ENCODE assay signal across 25 cellular contexts in the genomic region with DNA sequence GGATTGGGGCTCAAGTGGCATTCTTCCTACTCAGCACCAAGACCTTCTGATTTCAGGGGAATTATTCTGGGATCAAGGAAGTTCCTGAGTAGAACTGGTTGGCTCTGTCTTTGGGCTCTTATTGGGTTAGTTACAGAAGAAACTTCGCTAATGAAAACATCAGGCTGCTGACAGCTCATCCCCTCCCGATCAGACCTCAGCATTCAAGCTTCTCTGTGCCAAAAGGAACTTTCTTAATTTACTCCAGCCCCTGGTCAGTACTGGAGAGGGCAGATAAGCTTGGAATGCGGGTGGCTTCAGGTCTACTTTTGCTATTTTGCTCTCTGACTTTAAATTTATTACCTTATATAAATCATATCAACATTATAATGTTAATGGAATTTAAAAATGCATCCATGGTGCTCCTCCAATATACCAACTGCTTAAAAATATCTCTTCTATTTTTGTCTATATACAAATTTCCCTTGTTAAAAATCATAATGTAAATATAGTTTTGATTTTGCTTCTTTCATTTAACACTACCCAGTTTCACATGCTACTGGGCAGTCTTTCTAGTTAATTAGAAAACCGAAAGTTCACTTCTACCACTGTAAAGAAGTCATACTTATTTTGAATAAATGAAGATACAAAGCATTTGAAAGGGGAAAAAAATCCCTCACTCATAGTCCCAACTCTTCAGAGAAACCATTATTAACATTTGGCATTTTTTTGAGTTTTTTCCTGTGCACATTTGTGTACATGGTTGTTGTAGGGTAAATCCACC. TPM values are rescaled to one million over a fixed set of nuclear protein-coding genes. Genes with fewer than 3 reads are reported as not detected.
DNase-seq lines count a peak whose midpoint lies in the region; ATAC-seq and TF ChIP-seq lines count a peak whose summit lies in the region.
"Had no signal": no experiment of that assay in that cellular context is flagged by ENCODE, and none has a peak within 500 bp of the region (broad histone marks: within the 10 kb centered on the region; RNA-seq: fewer than 3 reads in every experiment).

No MANE protein-coding gene starts in this region.

- H3K27ac ChIP-seq in tibial artery (no peak overlapping the region), hepatocyte (no peak overlapping the region)
- H3K27ac ChIP-seq: breast epithelium, foreskin keratinocyte, HL-60, upper lobe of right lung had no signal

- H3K4me2 ChIP-seq in hepatocyte = no peak overlapping the region

- WGBS in hepatocyte (ENCODE audit: low lambda C conversion rate, missing lambda C conversion rate) = 61% methylated on average over 4 of the region's 4 CpGs

- H3K4me3 ChIP-seq in fibroblast of pulmonary artery (replicated peaks; ENCODE audit: low read depth, low read length) (no peak overlapping the region), mucosa of descending colon (no peak overlapping the region), tibial artery (no peak overlapping the region), hepatocyte (no peak overlapping the region)
- H3K4me3 ChIP-seq: breast epithelium, upper lobe of right lung had no signal

- no peaks in the 10 kb centered on the region for H3K4me1 ChIP-seq in mucosa of descending colon (ENCODE audit: low read depth)
- peaks cover 0 to 19% (median 11%) of the 10 kb centered on the region in 4 donors for H3K4me1 ChIP-seq in tibial artery
- no peaks in the 10 kb centered on the region for H3K4me1 ChIP-seq in hepatocyte (ENCODE audit: insufficient read depth)
- H3K4me1 ChIP-seq: breast epithelium, foreskin keratinocyte, upper lobe of right lung had no signal

- H3K27me3 ChIP-seq in tibial artery (no peaks in the 10 kb centered on the region), hepatocyte (no peaks in the 10 kb centered on the region)
- H3K27me3 ChIP-seq: breast epithelium, foreskin keratinocyte, upper lobe of right lung had no signal

- H4K20me1 ChIP-seq in hepatocyte (ENCODE audit: insufficient read depth, poor library complexity, severe bottlenecking) = no peaks in the 10 kb centered on the region

- H3K36me3 ChIP-seq in mucosa of descending colon (ENCODE audit: low read depth) = no peaks in the 10 kb centered on the region
- no peaks in the 10 kb centered on the region for H3K36me3 ChIP-seq in tibial artery
- no peaks in the 10 kb centered on the region for H3K36me3 ChIP-seq in hepatocyte (replicated peaks; ENCODE audit: insufficient read depth, low read depth)
- H3K36me3 ChIP-seq: breast epithelium, upper lobe of right lung had no signal

- no peaks in the 10 kb centered on the region for H3K9me3 ChIP-seq in mucosa of descending colon
- no peaks in the 10 kb centered on the region for H3K9me3 ChIP-seq in tibial artery
- H3K9me3 ChIP-seq in hepatocyte (ENCODE audit: low read depth) = no peaks in the 10 kb centered on the region
- H3K9me3 ChIP-seq: breast epithelium, upper lobe of right lung had no signal

- intact Hi-C loops in mucosa of descending colon (cut with DNase I, micrococcal nuclease) (no loop called here), tibial artery (cut with DNase I; ENCODE audit: low total_unique reads) (no loop called here)

- H3K9me2 ChIP-seq in hepatocyte (replicated peaks; ENCODE audit: insufficient read depth) = no peaks in the 10 kb centered on the region

- peak; percentile 42 for DNase-seq in GM20000 (ENCODE audit: low spot score)
- DNase-seq in fibroblast of pulmonary artery (ENCODE audit: low read depth) = peak; percentile 21
- no peak for DNase-seq in mucosa of descending colon
- no peak for DNase-seq in tibial artery
- DNase-seq in hepatocyte (ENCODE audit: low spot score) = no peak
- DNase-seq: activated CD4-positive, CD25-positive, alpha-beta regulatory T cell treated with anti-CD3 and anti-CD28 coated beads, Interleukin-2, amount 50 U/mL, for 72 hours; DMS79; foreskin keratinocyte; HFFc6; hypothalamus; naive thymus-derived CD8-positive, alpha-beta T cell; NCI-H1436; NCI-H2171; NK-92 treated with Interleukin-12 subunit alpha and Interleukin-12 subunit beta, amount 100 ng/mL, for 24 hours; stimulated activated CD4-positive, alpha-beta T cell treated with anti-CD3 and anti-CD28 coated beads, Interleukin-2, amount 100 ng/mL, for 24 hours; stimulated activated naive CD8-positive, alpha-beta T cell treated with anti-CD3 and anti-CD28 coated beads, Interleukin-15, Interleukin-2, amounts not matched to agents 100 U/mL and 50 U/mL, for 24 hours; upper lobe of right lung had no signal

- no peak overlapping the region for H2AFZ ChIP-seq in hepatocyte

- no peak for TF ChIP-seq CTCF in GM20000 (IDR thresholded peaks at IDR 0.05; ENCODE audit: extremely low read depth, missing control alignments)
- TF ChIP-seq CTCF in fibroblast of pulmonary artery (IDR thresholded peaks at IDR 0.05; ENCODE audit: low read length, missing control alignments) = no peak
- TF ChIP-seq CTCF in mucosa of descending colon (IDR thresholded peaks at IDR 0.05) = no peak
- no peak for TF ChIP-seq CTCF in tibial artery (IDR thresholded peaks at IDR 0.05)
- TF ChIP-seq CTCF in hepatocyte (IDR thresholded peaks at IDR 0.05; ENCODE audit: poor library complexity) = no peak

- ATAC-seq in GM18520 (IDR thresholded peaks at IDR 0.05; ENCODE audit: unreplicated experiment) = peak; percentile 61
- peak; percentile 57 for ATAC-seq in HG03196 (IDR thresholded peaks at IDR 0.05; ENCODE audit: unreplicated experiment)
- ATAC-seq in mucosa of descending colon = no peak
- ATAC-seq in HG03469 (IDR thresholded peaks at IDR 0.05; ENCODE audit: unreplicated experiment) = no peak
- ATAC-seq: foreskin keratinocyte; naive thymus-derived CD8-positive, alpha-beta T cell; stimulated activated naive CD8-positive, alpha-beta T cell treated with anti-CD3 and anti-CD28 coated beads, Interleukin-15, Interleukin-2, amounts not matched to agents 100 U/mL and 50 U/mL, for 24 hours; upper lobe of right lung had no signal

- no peaks in the 10 kb centered on the region for H3K79me2 ChIP-seq in hepatocyte

RNA-seq across cellular contexts. Expression of gene PCARE, which starts 34.4 kb away (rescaled TPM):
- total RNA-seq in mucosa of descending colon (not detected), hepatocyte (0.04 and 2.2 TPM in 2 replicates)
- 0.04 TPM in 1 of 2 replicates, not detected in the other for polyA plus RNA-seq in hepatocyte
- total RNA-seq: activated CD8-positive, alpha-beta memory T cell treated with anti-CD3 and anti-CD28 coated beads for 36 hours; breast epithelium; dermis microvascular lymphatic vessel endothelial cell; foreskin keratinocyte; HFFc6; naive thymus-derived CD8-positive, alpha-beta T cell had no signal
- polyA plus RNA-seq: foreskin keratinocyte; keratinocyte; naive thymus-derived CD8-positive, alpha-beta T cell had no signal

RNA-seq across cellular contexts. Expression of gene TOGARAM2, which starts 58.8 kb away (rescaled TPM):
- total RNA-seq in mucosa of descending colon (1 to 10 TPM in 1 of 3 donors, under 1 TPM in 2; 0.58 to 3.2 (median 0.81) TPM), hepatocyte (0.47 and 0.92 TPM in 2 replicates)
- 1.3 and 2.1 TPM in 2 replicates for polyA plus RNA-seq in hepatocyte
- total RNA-seq: HFFc6 had no signal

Comparison
In these comparisons a context has a peak if more than half of its experiments do, and no peak if none do; other contexts are left out.
1. ATAC-seq: peak in GM18520 (single experiment) and HG03196 (single experiment); none in mucosa of descending colon (single experiment) and HG03469 (single experiment).
2. DNase-seq: peak in GM20000 (single experiment) and fibroblast of pulmonary artery (single experiment); none in mucosa of descending colon (0 of 3), tibial artery (0 of 2) and hepatocyte (single experiment).